1 cellular context compared by ENCODE assay signal in genomic region chr15:101044625-101045235, GRCh38.
TF ChIP-seq lines count a peak whose summit lies in the region.

No MANE protein-coding gene starts in this region.

TF ChIP-seq in IMR-90, 13 proteins besides CTCF, POLR2A, EP300 and RAD21 (continued from another document):
- TF ChIP-seq CHD1 (IDR thresholded peaks at IDR 0.05; ENCODE audit: low read depth, low read length), result no peak
- no peak for TF ChIP-seq CEBPB (IDR thresholded peaks at IDR 0.05; ENCODE audit: low read depth, low read length)
- TF ChIP-seq SMC3 (IDR thresholded peaks at IDR 0.05; ENCODE audit: low read depth, low read length), result no peak
